Comparison of ENCODE assay signal across 8 cellular contexts in genomic region chr15:31327674-31328424, GRCh38. TPM values are rescaled to one million over a fixed set of nuclear protein-coding genes. Genes with fewer than 3 reads are reported as not detected.
A peak's percentile ranks its signal among the peaks of the same experiment; 100 is the strongest.
DNase-seq lines count a peak whose midpoint lies in the region; ATAC-seq and TF ChIP-seq lines count a peak whose summit lies in the region.

No MANE protein-coding gene starts in this region.

- no peaks in the 10 kb centered on the region for H3K9me3 Mint-ChIP-seq in CD8-positive, alpha-beta T cell
- H3K9me3 Mint-ChIP-seq in activated naive CD4-positive, alpha-beta T cell treated with anti-CD3 and anti-CD28 coated beads, Interleukin-2, amount 10 ng/mL, durations not matched to agents 7 days and 5 days, result no peaks in the 10 kb centered on the region

- no peak for TF ChIP-seq CTCF in CD8-positive, alpha-beta T cell (IDR thresholded peaks at IDR 0.05)

- H3K27me3 Mint-ChIP-seq in CD8-positive, alpha-beta T cell (ENCODE audit: low read depth), result no peaks in the 10 kb centered on the region
- H3K27me3 Mint-ChIP-seq in activated naive CD4-positive, alpha-beta T cell treated with anti-CD3 and anti-CD28 coated beads, Interleukin-2, amount 10 ng/mL, durations not matched to agents 7 days and 5 days, result no peaks in the 10 kb centered on the region

- peak overlapping the region; percentile 82 for H3K9ac ChIP-seq in trophoblast cell (ENCODE audit: low read length)

- H3K79me1 ChIP-seq in trophoblast cell (ENCODE audit: low read length), result peaks cover 25% of the 10 kb centered on the region

- H3K27ac ChIP-seq in CD8-positive, alpha-beta T cell (ENCODE audit: low read depth, low read length), result peak overlapping the region; percentile 96
- H3K27ac ChIP-seq in trophoblast cell (ENCODE audit: low read depth, low read length) (peak overlapping the region; percentile 90), urinary bladder (ENCODE audit: low read depth) (peak overlapping the region; percentile 99)

- H3K4me3 ChIP-seq in CD8-positive, alpha-beta T cell (ENCODE audit: low read depth, low read length), result peak overlapping the region; percentile 77
- H3K4me3 ChIP-seq in trophoblast cell (ENCODE audit: low read depth, low read length) (peak overlapping the region; percentile 85), urinary bladder (ENCODE audit: low read depth, low read length) (peak overlapping the region; percentile 95)

- H3K27ac Mint-ChIP-seq in CD8-positive, alpha-beta T cell, result peak overlapping the region; percentile 94
- H3K27ac Mint-ChIP-seq in activated naive CD4-positive, alpha-beta T cell treated with anti-CD3 and anti-CD28 coated beads, Interleukin-2, amount 10 ng/mL, durations not matched to agents 7 days and 5 days, result peak overlapping the region; percentile 93

- peak overlapping the region; percentile 66 for H3K4me2 ChIP-seq in trophoblast cell (ENCODE audit: low read length)

- H3K4me1 ChIP-seq in CD8-positive, alpha-beta T cell (ENCODE audit: insufficient read depth, low read length), result peaks cover 51% of the 10 kb centered on the region
- peaks cover 18 to 22% of the 10 kb centered on the region in 2 experiments for H3K4me1 ChIP-seq in trophoblast cell (ENCODE audit: control insufficient read depth in 1 of 2, insufficient read depth in 2 of 2, low read length in 2 of 2)
- peaks cover 7% of the 10 kb centered on the region for H3K4me1 ChIP-seq in urinary bladder (ENCODE audit: insufficient read depth)

- H3K4ac ChIP-seq in trophoblast cell (ENCODE audit: low read depth, low read length), result peak overlapping the region; percentile 90

- H4K91ac ChIP-seq in trophoblast cell (ENCODE audit: low read depth, low read length), result peak overlapping the region; percentile 91

- no peak overlapping the region for H3K23ac ChIP-seq in trophoblast cell (ENCODE audit: low read length)

- peak overlapping the region; percentile 58 for H2AFZ ChIP-seq in trophoblast cell (ENCODE audit: insufficient read depth, low read length, poor library complexity)

- peaks cover 65% of the 10 kb centered on the region for H3K4me1 Mint-ChIP-seq in CD8-positive, alpha-beta T cell (ENCODE audit: low read depth)
- H3K4me1 Mint-ChIP-seq in activated naive CD4-positive, alpha-beta T cell treated with anti-CD3 and anti-CD28 coated beads, Interleukin-2, amount 10 ng/mL, durations not matched to agents 7 days and 5 days, result peaks cover 64% of the 10 kb centered on the region

- H4K12ac ChIP-seq in trophoblast cell (ENCODE audit: low read depth, low read length), result peak overlapping the region; percentile 70

- H4K8ac ChIP-seq in trophoblast cell (ENCODE audit: low read depth, low read length), result peak overlapping the region; percentile 82

- CTCF ChIA-PET in CD8-positive, alpha-beta T cell (lab: Charles Lee), result interaction anchor here (1.0 to 3.0 kb wide), 7 partner anchors 12 to 160 kb away, joined by 3 to 20 read pairs (median 5); no protein-coding TSS in a partner anchor
- CTCF ChIA-PET in HEK293T (lab: Yijun Ruan, JAX), result interaction anchor here (1.1 kb wide), 1 partner anchor 107 kb away, joined by 4 read pairs; no protein-coding TSS in a partner anchor
- CTCF ChIA-PET in activated naive CD4-positive, alpha-beta T cell treated with anti-CD3 and anti-CD28 coated beads, Interleukin-2, amount 10 ng/mL, durations not matched to agents 7 days and 5 days (lab: Charles Lee), result interaction anchor here (0.8 to 4.1 kb wide), 3 partner anchors 108 to 161 kb away, joined by 3 to 20 read pairs (median 3); no protein-coding TSS in a partner anchor

- H3K9me3 ChIP-seq in CD8-positive, alpha-beta T cell (ENCODE audit: low read length), result no peaks in the 10 kb centered on the region
- peaks cover 2% of the 10 kb centered on the region for H3K9me3 ChIP-seq in trophoblast cell (ENCODE audit: insufficient read depth, low read depth, low read length)

- H3K36me3 Mint-ChIP-seq in CD8-positive, alpha-beta T cell, result peaks cover 27% of the 10 kb centered on the region
- peaks cover 54% of the 10 kb centered on the region for H3K36me3 Mint-ChIP-seq in activated naive CD4-positive, alpha-beta T cell treated with anti-CD3 and anti-CD28 coated beads, Interleukin-2, amount 10 ng/mL, durations not matched to agents 7 days and 5 days

- H3K79me2 ChIP-seq in trophoblast cell (ENCODE audit: control insufficient read depth, insufficient read depth, low read length, poor library complexity), result peaks cover 41% of the 10 kb centered on the region

- H3K27me3 ChIP-seq in CD8-positive, alpha-beta T cell (ENCODE audit: insufficient read depth, low read length), result no peaks in the 10 kb centered on the region
- no peaks in the 10 kb centered on the region for H3K27me3 ChIP-seq in trophoblast cell (ENCODE audit: insufficient read depth, low read length)

- peak overlapping the region; percentile 92 for H3K4me3 Mint-ChIP-seq in CD8-positive, alpha-beta T cell
- H3K4me3 Mint-ChIP-seq in activated naive CD4-positive, alpha-beta T cell treated with anti-CD3 and anti-CD28 coated beads, Interleukin-2, amount 10 ng/mL, durations not matched to agents 7 days and 5 days, result peak overlapping the region; percentile 89

- H3K14ac ChIP-seq in trophoblast cell (ENCODE audit: low read length), result peak overlapping the region; percentile 83

- H2BK5ac ChIP-seq in trophoblast cell (ENCODE audit: low read depth, low read length, poor library complexity), result peak overlapping the region; percentile 59

- peak overlapping the region; percentile 77 for H2BK120ac ChIP-seq in trophoblast cell (ENCODE audit: insufficient read depth, low read length, poor library complexity)

- no peak overlapping the region for H2AK5ac ChIP-seq in trophoblast cell (ENCODE audit: low read length)

- H3K36me3 ChIP-seq in CD8-positive, alpha-beta T cell (ENCODE audit: insufficient read depth, low read length), result no peaks in the 10 kb centered on the region
- peaks cover 0 to 2% of the 10 kb centered on the region in 2 experiments for H3K36me3 ChIP-seq in trophoblast cell (ENCODE audit: control insufficient read depth in 1 of 2, insufficient read depth in 2 of 2, low read length in 2 of 2)
- no peaks in the 10 kb centered on the region for H3K36me3 ChIP-seq in urinary bladder (ENCODE audit: insufficient read depth)

- no CpG with 5 or more reads among the region's 107 CpGs for WGBS in trophoblast cell (ENCODE audit: extremely low coverage, insufficient coverage, insufficient read length)
- under 1% methylated on average over 106 of the region's 107 CpGs for WGBS in urinary bladder

- intact Hi-C loops in CD8-positive, alpha-beta T cell (cut with DNase I, micrococcal nuclease), result loop anchor here (1.0 to 5.0 kb wide), 6 partner anchors 19 to 544 kb away; partner anchors contain the start of genes MTMR10 (in 2 of the 2) and OTUD7A (in 1 of the 2)
- intact Hi-C loops in Right ventricle myocardium superior (cut with DNase I), result loop anchor here (2.0 to 10.0 kb wide), 4 partner anchors 64 to 157 kb away; no protein-coding TSS in a partner anchor

- peak overlapping the region; percentile 96 for H3K18ac ChIP-seq in trophoblast cell (ENCODE audit: low read length)

- POLR2A ChIA-PET in CD8-positive, alpha-beta T cell (lab: Charles Lee), result interaction anchor here (0.9 to 7.7 kb wide), 11 partner anchors 10 to 161 kb away, joined by 4 to 246 read pairs (median 8); no protein-coding TSS in a partner anchor
- POLR2A ChIA-PET in HEK293T (lab: Yijun Ruan, JAX), result interaction anchor here (1.8 kb wide), 1 partner anchor 113 kb away, joined by 5 read pairs; no protein-coding TSS in a partner anchor

- H2BK12ac ChIP-seq in trophoblast cell (ENCODE audit: low read length), result peak overlapping the region; percentile 68

- peak; percentile 19 for ATAC-seq in CD8-positive, alpha-beta T cell
- ATAC-seq in Right ventricle myocardium superior (ENCODE audit: poor library complexity) (peak; percentile 7), HG02870 (IDR thresholded peaks at IDR 0.05; ENCODE audit: unreplicated experiment) (no peak)

- peak; percentile 56 to 85 (median 77) for DNase-seq in CD8-positive, alpha-beta T cell
- DNase-seq in HEK293T (ENCODE audit: extremely low spot score) (peak; percentile 16), RPMI7951 (ENCODE audit: low read depth) (peak; percentile 62), Right ventricle myocardium superior (peak; percentile 84), trophoblast cell (peak; percentile 83 to 84)
- peak; percentile 84 for DNase-seq in activated naive CD4-positive, alpha-beta T cell treated with anti-CD3 and anti-CD28 coated beads, Interleukin-2, amount 10 ng/mL, durations not matched to agents 7 days and 5 days

TF ChIP-seq in HEK293T, 16 proteins besides CTCF, POLR2A, EP300 and RAD21:
- TF ChIP-seq FOXM1 (IDR thresholded peaks at IDR 0.05; ENCODE audit: borderline replicate concordance), result no peak
- no peak for TF ChIP-seq HDGF (IDR thresholded peaks at IDR 0.05; ENCODE audit: borderline replicate concordance)
- TF ChIP-seq FOXK2 (IDR thresholded peaks at IDR 0.05), result no peak
- TF ChIP-seq ZNF384 (IDR thresholded peaks at IDR 0.05), result no peak
- TF ChIP-seq LEF1 (IDR thresholded peaks at IDR 0.05; ENCODE audit: borderline replicate concordance), result no peak
- no peak for TF ChIP-seq ARNT (IDR thresholded peaks at IDR 0.05)
- TF ChIP-seq BHLHE40 (IDR thresholded peaks at IDR 0.05; ENCODE audit: borderline replicate concordance), result no peak
- no peak for TF ChIP-seq SUZ12 (IDR thresholded peaks at IDR 0.05)
- no peak for TF ChIP-seq L3MBTL2 (conservative IDR thresholded peaks at IDR 0.05)
- TF ChIP-seq FOXA1 (IDR thresholded peaks at IDR 0.05), result no peak
- TF ChIP-seq TARDBP (IDR thresholded peaks at IDR 0.05), result no peak
- TF ChIP-seq NFRKB (IDR thresholded peaks at IDR 0.05), result no peak
- no peak for TF ChIP-seq SP1 (IDR thresholded peaks at IDR 0.05)
TF ChIP-seq in HEK293T: peak in this region for 0.

RNA-seq across cellular contexts. Expression of gene KLF13, which starts 1.2 kb away (rescaled TPM):
- total RNA-seq in CD8-positive, alpha-beta T cell, result 100 to 1,000 TPM; 359 to 364 TPM
- 60.3 and 75.6 TPM in 2 replicates for total RNA-seq in RPMI7951 (2014; rRNA removed; shearing (Covaris generic))
- total RNA-seq in Right ventricle myocardium superior, result 65.7 TPM
- polyA plus RNA-seq in trophoblast cell (2013), result 76.0 and 79.4 TPM in 2 replicates
- total RNA-seq in urinary bladder, result 24.3 TPM
- polyA plus RNA-seq in urinary bladder, result 65.0 TPM

Comparison
In these comparisons a context has a peak if more than half of its experiments do, and no peak if none do; other contexts are left out.
1. DNase-seq: peak in every context shown above with its lines; median percentile 84 in activated naive CD4-positive, alpha-beta T cell treated with anti-CD3 and anti-CD28 coated beads, Interleukin-2, amount 10 ng/mL, durations not matched to agents 7 days and 5 days; 84 in Right ventricle myocardium superior; 84 in trophoblast cell; 77 in CD8-positive, alpha-beta T cell; 62 in RPMI7951; 16 in HEK293T.